12 cellular contexts compared by ENCODE assay signal in genomic region chr12:106114084-106115068, GRCh38. TPM values are rescaled to one million over a fixed set of nuclear protein-coding genes. Genes with fewer than 3 reads are reported as not detected.
DNase-seq lines count a peak whose midpoint lies in the region; ATAC-seq and TF ChIP-seq lines count a peak whose summit lies in the region.
"Had no signal": no experiment of that assay in that cellular context is flagged by ENCODE, and none has a peak within 500 bp of the region (broad histone marks: within the 10 kb centered on the region; RNA-seq: fewer than 3 reads in every experiment).

No MANE protein-coding gene starts in this region.

- H2AFZ ChIP-seq in parathyroid adenoma, result no peak overlapping the region

- POLR2A ChIA-PET in Panc1 (lab: Charles Lee), result interaction anchor here (0.9 kb wide), 1 partner anchor 24 kb away, joined by 3 read pairs; no protein-coding TSS in a partner anchor

- no peak overlapping the region for H3K9ac ChIP-seq in parathyroid adenoma

- TF ChIP-seq CTCF in Panc1 (IDR thresholded peaks at IDR 0.05) (no peak), fibroblast of the aortic adventitia (IDR thresholded peaks at IDR 0.05; ENCODE audit: insufficient read depth, low read length) (no peak), parathyroid adenoma (IDR thresholded peaks at IDR 0.05) (no peak)

- H3K27me3 ChIP-seq in Panc1 (ENCODE audit: control insufficient read depth, insufficient read depth, low read length) (no peaks in the 10 kb centered on the region), parathyroid adenoma (ENCODE audit: control insufficient read depth, insufficient read depth, low read length) (no peaks in the 10 kb centered on the region)

- H3K4me2 ChIP-seq in parathyroid adenoma (ENCODE audit: low read length), result peak overlapping the region; percentile 14

- H3K36me3 ChIP-seq in Panc1 (ENCODE audit: control insufficient read depth, insufficient read depth, low read length), result no peaks in the 10 kb centered on the region
- H3K36me3 ChIP-seq in parathyroid adenoma (ENCODE audit: control insufficient read depth, insufficient read depth, low read length), result no peaks in the 10 kb centered on the region

- in situ Hi-C loops in Panc1 (cut with HindIII; ENCODE audit: low pct_unique_long_range_greater_than_20kb, low sequenced_read_pairs), result no loop called here

- H3K4me3 ChIP-seq in Panc1 (ENCODE audit: low read depth in 2 of 2, low read length in 2 of 2), result no peak overlapping the region
- H3K4me3 ChIP-seq in fibroblast of the aortic adventitia (ENCODE audit: low read depth, low read length), result no peak overlapping the region
- no peak overlapping the region for H3K4me3 ChIP-seq in parathyroid adenoma (ENCODE audit: low read depth, low read length)

- H3K4me1 ChIP-seq in Panc1 (ENCODE audit: control insufficient read depth, insufficient read depth, low read length), result peaks cover 99% of the 10 kb centered on the region
- peaks cover 50% of the 10 kb centered on the region for H3K4me1 ChIP-seq in parathyroid adenoma

- H3K9me3 ChIP-seq in Panc1 (ENCODE audit: control insufficient read depth, insufficient read depth, low read depth, low read length), result no peaks in the 10 kb centered on the region
- no peaks in the 10 kb centered on the region for H3K9me3 ChIP-seq in parathyroid adenoma (ENCODE audit: control insufficient read depth, low read length)

- CTCF ChIA-PET in Panc1 (lab: Charles Lee), result no interaction called here

- peak overlapping the region; percentile 86 for H3K27ac ChIP-seq in Panc1 (ENCODE audit: low read length)
- H3K27ac ChIP-seq in parathyroid adenoma, result peak overlapping the region; percentile 48
- H3K27ac ChIP-seq: C4-2B had no signal

- no peak for ATAC-seq in Panc1

- no TSS peak for BruUV-seq in Panc1 (replicated peaks; lab: Mats Ljungman, UMichigan)

- peaks cover 84% of the 10 kb centered on the region for H3K79me2 ChIP-seq in parathyroid adenoma

- DNase-seq in EH (ENCODE audit: low read depth), result peak; percentile 65
- no peak for DNase-seq in Panc1 (ENCODE audit: low read depth, low spot score)
- DNase-seq in fibroblast of the aortic adventitia (ENCODE audit: low read depth), result peak; percentile 40
- no peak for DNase-seq in stimulated activated CD4-positive, alpha-beta T cell treated with anti-CD3 and anti-CD28 coated beads, Interleukin-4, amount 100 ng/mL, for 24 hours
- no peak for DNase-seq in effector CD4-positive, alpha-beta T cell
- no peak for DNase-seq in stimulated activated CD4-positive, alpha-beta T cell treated with anti-CD3 and anti-CD28 coated beads, Interleukin-4, amount 100 ng/mL, for 1 hour
- DNase-seq in inferior parietal cortex (ENCODE audit: extremely low spot score), result no peak
- DNase-seq: activated CD4-positive, CD25-positive, alpha-beta regulatory T cell treated with anti-CD3 and anti-CD28 coated beads, Interleukin-2, amount 50 U/mL, for 72 hours; activated naive CD4-positive, alpha-beta T cell treated with anti-CD3 and anti-CD28 coated beads, Interleukin-2, amount 10 ng/mL, durations not matched to agents 7 days and 5 days had no signal

- intact Hi-C loops in Panc1 (cut with micrococcal nuclease; ENCODE audit: unreplicated experiment), result no loop called here

RNA-seq across cellular contexts. Expression of gene NUAK1, which starts 24.4 kb away (rescaled TPM):
- total RNA-seq in Panc1 (2021; ENCODE audit: unreplicated experiment), result 50.3 TPM
- 33.2 TPM for polyA plus RNA-seq in Panc1 (2012; ENCODE audit: insufficient read length)
- 3.0 and 8.3 TPM in 2 replicates for total RNA-seq in fibroblast of the aortic adventitia (ENCODE audit: low replicate concordance)
- polyA plus RNA-seq: IgD-negative memory B cell had no signal

Comparison
In these comparisons a context has a peak if more than half of its experiments do, and no peak if none do; other contexts are left out.
1. DNase-seq: peak in EH (single experiment) and fibroblast of the aortic adventitia (single experiment); none in Panc1 (single experiment), stimulated activated CD4-positive, alpha-beta T cell treated with anti-CD3 and anti-CD28 coated beads, Interleukin-4, amount 100 ng/mL, for 24 hours (single experiment), effector CD4-positive, alpha-beta T cell (single experiment), stimulated activated CD4-positive, alpha-beta T cell treated with anti-CD3 and anti-CD28 coated beads, Interleukin-4, amount 100 ng/mL, for 1 hour (single experiment) and inferior parietal cortex (single experiment).